8 cellular contexts compared by ENCODE assay signal in the genomic region with DNA sequence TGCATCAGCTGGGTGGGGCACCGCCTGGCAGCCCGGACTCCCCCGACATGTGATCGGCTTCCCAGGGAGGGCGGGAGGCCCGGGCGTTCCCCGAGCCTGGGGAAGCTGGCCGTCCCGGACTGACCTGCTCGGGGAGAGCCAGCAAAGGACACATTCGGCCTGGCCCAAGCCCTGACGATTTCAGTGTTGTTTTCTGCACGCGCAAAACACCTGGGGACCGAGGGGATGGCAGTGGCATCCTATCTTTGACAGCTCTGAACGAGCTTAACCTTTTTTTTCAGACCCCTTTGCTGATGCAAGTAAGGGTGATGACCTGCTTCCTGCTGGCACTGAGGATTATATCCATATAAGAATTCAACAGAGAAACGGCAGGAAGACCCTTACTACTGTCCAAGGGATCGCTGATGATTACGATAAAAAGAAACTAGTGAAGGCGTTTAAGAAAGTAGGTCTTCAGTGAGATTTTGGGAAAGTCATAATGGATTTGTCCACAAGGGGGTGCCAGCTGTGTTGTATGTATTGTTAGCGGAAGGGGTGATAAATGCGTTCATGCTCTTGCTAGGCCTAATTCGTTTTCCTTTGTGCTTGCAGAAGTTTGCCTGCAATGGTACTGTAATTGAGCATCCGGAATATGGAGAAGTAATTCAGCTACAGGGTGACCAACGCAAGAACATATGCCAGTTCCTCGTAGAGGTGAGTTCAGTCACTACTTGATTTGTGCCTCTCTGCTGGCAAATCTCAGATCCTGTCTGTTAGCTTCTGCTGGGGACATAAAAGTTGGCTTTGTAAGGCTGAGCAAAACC. TPM values are rescaled to one million over a fixed set of nuclear protein-coding genes. Genes with fewer than 3 reads are reported as not detected.
A peak's percentile ranks its signal among the peaks of the same experiment; 100 is the strongest.
DNase-seq lines count a peak whose midpoint lies in the region; ATAC-seq and TF ChIP-seq lines count a peak whose summit lies in the region.

No MANE protein-coding gene starts in this region.

- TF ChIP-seq CTCF in Calu3 (IDR thresholded peaks at IDR 0.05; ENCODE audit: unreplicated experiment), result peak; percentile 87
- TF ChIP-seq CTCF in right lobe of liver (IDR thresholded peaks at IDR 0.05), result peak; percentile 53 to 62 (median 56)

- CTCF ChIA-PET in Calu3 (lab: Charles Lee), result interaction anchor here (0.5 to 4.3 kb wide), 12 partner anchors 12 to 1157 kb away, joined by 3 to 139 read pairs (median 5); partner anchors contain the start of genes DNAJC7, JUP and KLHL11

- intact Hi-C loops in Calu3 (cut with micrococcal nuclease; ENCODE audit: unreplicated experiment) (no loop called here), right lobe of liver (cut with DNase I) (no loop called here)

- H3K9me3 ChIP-seq in HUES64 (ENCODE audit: insufficient read depth, low read depth, low read length), result no peaks in the 10 kb centered on the region
- H3K9me3 ChIP-seq in right lobe of liver, result no peaks in the 10 kb centered on the region

- H3K27me3 Mint-ChIP-seq in Calu3 (ENCODE audit: unreplicated experiment), result no peaks in the 10 kb centered on the region

- H3K36me3 Mint-ChIP-seq in Calu3 (ENCODE audit: insufficient read depth, unreplicated experiment), result peaks cover 71% of the 10 kb centered on the region

- ATAC-seq in right lobe of liver, result no peak

- H3K4me1 ChIP-seq in HUES64 (ENCODE audit: insufficient read depth, low read length) (peaks cover 7% of the 10 kb centered on the region; the same call in 1 of the 2 replicates), right lobe of liver (peaks cover 0 to 29% (median 17%) of the 10 kb centered on the region in 4 donors)

- H3K4me3 ChIP-seq in HUES64 (ENCODE audit: low read length), result peak overlapping the region; percentile 77
- H3K4me3 ChIP-seq in right lobe of liver, result peak overlapping the region; percentile 78 to 98 (median 81)

- H3K9ac ChIP-seq in HUES64 (ENCODE audit: low read depth, low read length), result peak overlapping the region; percentile 97

- H3K27ac ChIP-seq in HUES64 (ENCODE audit: low read depth, low read length) (peak overlapping the region; percentile 95), right lobe of liver (peak overlapping the region; percentile 99 to 100 (median 100))

- H3K4me3 Mint-ChIP-seq in Calu3 (ENCODE audit: low read depth, unreplicated experiment), result peak overlapping the region; percentile 86

- no peak for TF ChIP-seq POLR2A in right lobe of liver (IDR thresholded peaks at IDR 0.05)

- peak overlapping the region; percentile 99 for H3K27ac Mint-ChIP-seq in Calu3 (ENCODE audit: unreplicated experiment)

- TSS peak; percentile 45 for BruUV-seq in Calu3 (replicated peaks; lab: Mats Ljungman, UMichigan)

- no peaks in the 10 kb centered on the region for H3K27me3 ChIP-seq in HUES64 (ENCODE audit: insufficient read depth, low read length)
- no peaks in the 10 kb centered on the region for H3K27me3 ChIP-seq in right lobe of liver

- peak; percentile 78 for DNase-seq in Calu3
- peak; percentile 51 for DNase-seq in SKM-1 treated with dmso at 0.1 percent for 144 hours (lab: John Stamatoyannopoulos, UW; ENCODE audit: unreplicated experiment)
- peak; percentile 60 for DNase-seq in central memory CD4-positive, alpha-beta T cell
- no peak for DNase-seq in right lobe of liver
- DNase-seq in stimulated activated naive CD4-positive, alpha-beta T cell treated with Interleukin-2 at 50 U/mL for 16 hours (lab: John Stamatoyannopoulos, UW), result peak; percentile 34
- no peak for DNase-seq in OCI-M2 (lab: John Stamatoyannopoulos, UW; ENCODE audit: unreplicated experiment)
- no peak for DNase-seq in HuH-7.5 (ENCODE audit: low spot score)

- peaks cover 46% of the 10 kb centered on the region for H3K36me3 ChIP-seq in HUES64 (ENCODE audit: insufficient read depth, low read length)
- H3K36me3 ChIP-seq in right lobe of liver, result peaks cover 25 to 49% (median 36%) of the 10 kb centered on the region in 4 donors

- 8% methylated on average over 27 of the region's 27 CpGs for WGBS in HUES64
- WGBS in right lobe of liver (ENCODE audit: insufficient coverage, low coverage, low lambda C conversion rate, missing lambda C conversion rate), result 2% methylated on average over 18 of the region's 27 CpGs

- peaks cover 36% of the 10 kb centered on the region for H3K4me1 Mint-ChIP-seq in Calu3 (ENCODE audit: low read depth, unreplicated experiment)

- peaks cover 2% of the 10 kb centered on the region for H3K9me3 Mint-ChIP-seq in Calu3 (ENCODE audit: low read depth, unreplicated experiment)

RNA-seq across cellular contexts. Expression of gene EIF1, which starts 1.0 kb away (rescaled TPM):
- total RNA-seq in Calu3 (2022), result 807 and 937 TPM in 2 replicates
- polyA plus RNA-seq in HUES64 (2013, experiment 1 of 2), result 462 TPM
- 461 TPM for polyA plus RNA-seq in HUES64 (2013, experiment 2 of 2)
- total RNA-seq in right lobe of liver, result 100 to 1,000 TPM; 284 to 454 (median 404) TPM

RNA-seq across cellular contexts. Expression of gene GAST, which starts 22.4 kb away (rescaled TPM):
- total RNA-seq in Calu3 (2022) (not detected in 2 replicates), right lobe of liver (not detected)
- polyA plus RNA-seq in HUES64 (2013, experiment 1 of 2), result not detected
- polyA plus RNA-seq in HUES64 (2013, experiment 2 of 2), result not detected

RNA-seq across cellular contexts. Expression of gene HAP1, which starts 44.7 kb away (rescaled TPM):
- 0.86 and 1.2 TPM in 2 replicates for total RNA-seq in Calu3 (2022)
- polyA plus RNA-seq in HUES64 (2013, experiment 1 of 2), result 0.60 TPM
- polyA plus RNA-seq in HUES64 (2013, experiment 2 of 2), result 0.95 TPM
- total RNA-seq in right lobe of liver, result under 1 TPM in 3 of 6 experiments, not detected in 3; 0.07 to 0.10 (median 0.07) TPM

Comparison
In these comparisons a context has a peak if more than half of its experiments do, and no peak if none do; other contexts are left out.
1. DNase-seq: peak in Calu3 (single experiment), SKM-1 treated with dmso at 0.1 percent for 144 hours (single experiment), central memory CD4-positive, alpha-beta T cell (single experiment) and stimulated activated naive CD4-positive, alpha-beta T cell treated with Interleukin-2 at 50 U/mL for 16 hours (single experiment); none in right lobe of liver (0 of 3), OCI-M2 (single experiment) and HuH-7.5 (single experiment).